33 cellular contexts compared by ENCODE assay signal in the genomic region with DNA sequence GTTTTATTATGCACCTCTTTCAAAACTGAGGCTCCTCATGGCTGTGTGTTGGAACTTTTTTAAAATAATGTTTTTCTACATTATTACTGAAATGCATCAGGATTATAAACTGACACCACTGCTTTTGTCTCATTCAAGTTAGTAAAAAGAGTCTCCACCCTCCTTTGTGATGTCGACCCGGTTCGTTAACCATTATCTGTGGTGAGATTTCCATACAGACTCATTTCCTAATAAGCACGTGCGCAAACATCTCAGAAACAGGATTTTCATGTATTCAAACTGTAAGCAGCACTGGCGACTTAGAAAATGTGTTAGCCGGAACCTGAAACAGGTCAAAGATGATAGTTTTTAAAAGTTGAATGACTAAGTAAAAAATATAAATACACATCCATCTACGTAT.
"Had no signal": no experiment of that assay in that cellular context is flagged by ENCODE, and none has a peak within 500 bp of the region (broad histone marks: within the 10 kb centered on the region; RNA-seq: fewer than 3 reads in every experiment).

No MANE protein-coding gene starts in this region.

- H3K27me3 ChIP-seq: adrenal gland, body of pancreas, cardiac muscle cell had no signal

- H3K4me1 ChIP-seq: heart left ventricle had no signal

- H3K9me3 ChIP-seq: adrenal gland, body of pancreas, heart left ventricle had no signal

- H3K36me3 ChIP-seq: adrenal gland, cardiac muscle cell, WERI-Rb-1 had no signal

- H3K4me3 ChIP-seq: adrenal gland, body of pancreas, cardiac muscle cell, coronary artery, heart left ventricle had no signal

- H3K27ac ChIP-seq: adrenal gland, body of pancreas, cardiac muscle cell, coronary artery, heart left ventricle, WERI-Rb-1 had no signal

- DNase-seq: activated B cell treated with CpG ODN at 0.5 μM for 24 hours; activated CD4-positive, alpha-beta T cell treated with anti-CD3 and anti-CD28 coated beads for 48 hours; activated CD4-positive, alpha-beta T cell treated with anti-CD3 and anti-CD28 coated beads, Interleukin-2, amount 50 U/mL, for 1 hour; activated CD4-positive, alpha-beta T cell treated with anti-CD3 and anti-CD28 coated beads, Interleukin-2, amount 50 U/mL, for 48 hours; activated CD8-positive, alpha-beta memory T cell treated with anti-CD3 and anti-CD28 coated beads for 24 hours; activated CD8-positive, alpha-beta T cell treated with anti-CD3 and anti-CD28 coated beads for 36 hours; activated effector memory CD4-positive, alpha-beta T cell treated with Interleukin-2 at 50 U/mL for 16 hours; activated gamma-delta T cell treated with Interleukin-2 at 50 U/mL for 16 hours; activated naive CD4-positive, alpha-beta T cell treated with anti-CD3 and anti-CD28 coated beads, Interleukin-2, amount 50 U/mL, for 16 hours; activated naive CD4-positive, alpha-beta T cell treated with Interleukin-2 at 50 U/mL for 16 hours; activated naive CD8-positive, alpha-beta T cell treated with anti-CD3 and anti-CD28 coated beads for 36 hours; activated naive CD8-positive, alpha-beta T cell treated with anti-CD3 and anti-CD28 coated beads, Interleukin-2, amount 50 U/mL, for 24 hours; activated T-cell treated with anti-CD3 and anti-CD28 coated beads, Interleukin-2, amount 50 U/mL, for 4 hours; adrenal gland; amygdala; aorta; body of pancreas; central memory CD4-positive, alpha-beta T cell; cerebellar nuclear complex; dermis blood vessel endothelial cell; effector CD4-positive, alpha-beta T cell; effector memory CD8-positive, alpha-beta T cell; foreskin fibroblast; glutamatergic neuron; heart left ventricle; T-helper 1 cell; T-helper 17 cell; T1000; WERI-Rb-1 had no signal

- ATAC-seq: activated CD4-positive, CD25-positive, alpha-beta regulatory T cell treated with anti-CD3 and anti-CD28 coated beads, Interleukin-2, amount 50 U/mL, for 24 hours; activated CD8-positive, alpha-beta T cell treated with anti-CD3 and anti-CD28 coated beads for 36 hours; activated naive CD8-positive, alpha-beta T cell treated with anti-CD3 and anti-CD28 coated beads, Interleukin-2, amount 50 U/mL, for 24 hours; activated T-cell treated with anti-CD3 and anti-CD28 coated beads, Interleukin-2, amount 50 U/mL, for 4 hours; activated T-helper 17 cell treated with anti-CD3 and anti-CD28 coated beads, Interleukin-2, amount 50 U/mL, for 72 hours; body of pancreas; effector memory CD8-positive, alpha-beta T cell; heart left ventricle; T-helper 17 cell had no signal
